8 cellular contexts compared by ENCODE assay signal in genomic region chr1:11262171-11263049, GRCh38. TPM values are rescaled to one million over a fixed set of nuclear protein-coding genes. Genes with fewer than 3 reads are reported as not detected.
DNase-seq lines count a peak whose midpoint lies in the region; ATAC-seq and TF ChIP-seq lines count a peak whose summit lies in the region.

Gene MTOR, minus strand, starts transcription at chr1:11262551. Its CDS starts 3,142 bp downstream, at chr1:11259409.

- H3K27me3 Mint-ChIP-seq in endothelial cell (ENCODE audit: unreplicated experiment) (no peaks in the 10 kb centered on the region), mesothelial cell of epicardium (ENCODE audit: low read depth) (peaks cover 3% of the 10 kb centered on the region)

- TF ChIP-seq CTCF in OCI-LY3 (IDR thresholded peaks at IDR 0.05; ENCODE audit: low read depth, low read length) (peak; percentile 12; the same call in 1 of the 2 replicates), endothelial cell (IDR thresholded peaks at IDR 0.05; ENCODE audit: unreplicated experiment) (no peak), mesothelial cell of epicardium (IDR thresholded peaks at IDR 0.05; ENCODE audit: unreplicated experiment) (no peak)

- peaks cover 16% of the 10 kb centered on the region for H3K79me2 ChIP-seq in OCI-LY3 (ENCODE audit: low read length)

- H3K4me1 Mint-ChIP-seq in endothelial cell (ENCODE audit: unreplicated experiment): peaks cover 9% of the 10 kb centered on the region
- H3K4me1 Mint-ChIP-seq in mesothelial cell of epicardium: peaks cover 12% of the 10 kb centered on the region

- peak within 1 kb of the TSS; percentile 34; the same call in 1 of the 2 replicates for H3K27ac ChIP-seq in OCI-LY3 (ENCODE audit: low read length)

- peak; percentile 97 for ATAC-seq in GM21515 (IDR thresholded peaks at IDR 0.05; ENCODE audit: unreplicated experiment)

- peak within 1 kb of the TSS; percentile 99 for H3K4me3 ChIP-seq in OCI-LY3 (ENCODE audit: low read length)

- peak within 1 kb of the TSS; percentile 93 for H3K9ac ChIP-seq in OCI-LY3 (ENCODE audit: low read length)

- peaks cover 3% of the 10 kb centered on the region for H3K36me3 ChIP-seq in OCI-LY3 (replicated peaks; ENCODE audit: low read depth, low read length)

- H3K4me3 Mint-ChIP-seq in endothelial cell (ENCODE audit: unreplicated experiment) (peak within 1 kb of the TSS; percentile 93), mesothelial cell of epicardium (peak within 1 kb of the TSS; percentile 92)

- H4K20me1 ChIP-seq in OCI-LY3 (ENCODE audit: insufficient read depth, low read length): no peaks in the 10 kb centered on the region

- no peaks in the 10 kb centered on the region for H3K9me3 ChIP-seq in OCI-LY3 (ENCODE audit: insufficient read depth, low read length)

- H3K27me3 ChIP-seq in OCI-LY3 (ENCODE audit: low read depth, low read length): no peaks in the 10 kb centered on the region

- peak within 1 kb of the TSS; percentile 84 for H3K4me2 ChIP-seq in OCI-LY3 (ENCODE audit: low read length)

- DNase-seq in DMS 273 treated with DMSO at 0.1 percent for 48 hours (lab: John Stamatoyannopoulos, UW) (peak; percentile 99), HuH-7 (ENCODE audit: low spot score) (peak; percentile 96), endothelial cell (ENCODE audit: low spot score) (peak; percentile 92), mesothelial cell of epicardium (ENCODE audit: low spot score in 2 of 2, unreplicated experiment in 2 of 2) (peak; percentile 90 to 95)
- peak; percentile 93 for DNase-seq in activated CD8-positive, alpha-beta memory T cell treated with anti-CD3 and anti-CD28 coated beads, Interleukin-2, amount 50 U/mL, for 48 hours
- DNase-seq in stimulated activated CD8-positive, alpha-beta memory T cell treated with anti-CD3 and anti-CD28 coated beads, Interleukin-15, amount 100 ng/mL, for 48 hours (ENCODE audit: low read depth in 2 of 2): peak; percentile 93 to 95

- H2AFZ ChIP-seq in OCI-LY3 (ENCODE audit: low read depth, low read length): peak within 1 kb of the TSS; percentile 60

- H3K36me3 Mint-ChIP-seq in endothelial cell (ENCODE audit: low read depth, unreplicated experiment) (no peaks in the 10 kb centered on the region), mesothelial cell of epicardium (peaks cover 11% of the 10 kb centered on the region)

- H3K27ac Mint-ChIP-seq in endothelial cell (ENCODE audit: unreplicated experiment) (peak within 1 kb of the TSS; percentile 80), mesothelial cell of epicardium (peak within 1 kb of the TSS; percentile 95)

- no peaks in the 10 kb centered on the region for H3K9me3 Mint-ChIP-seq in endothelial cell (ENCODE audit: unreplicated experiment)
- H3K9me3 Mint-ChIP-seq in mesothelial cell of epicardium: no peaks in the 10 kb centered on the region

- H3K4me1 ChIP-seq in OCI-LY3 (ENCODE audit: low read length): peaks cover 4% of the 10 kb centered on the region

RNA-seq across cellular contexts. Expression of gene MTOR, which starts in this region (rescaled TPM):
- total RNA-seq in endothelial cell (ENCODE audit: unreplicated experiment): 61.9 TPM
- total RNA-seq in mesothelial cell of epicardium: 48.4 to 49.8 TPM (median 49.3 TPM) in 3 replicates

Comparison
In these comparisons a context has a peak if more than half of its experiments do, and no peak if none do; other contexts are left out.
1. Peak in every context shown above with its lines: DNase-seq, ATAC-seq, H3K4me3 ChIP-seq and H3K27ac ChIP-seq.